Comparison of ENCODE assay signal across 8 cellular contexts in the genomic region with DNA sequence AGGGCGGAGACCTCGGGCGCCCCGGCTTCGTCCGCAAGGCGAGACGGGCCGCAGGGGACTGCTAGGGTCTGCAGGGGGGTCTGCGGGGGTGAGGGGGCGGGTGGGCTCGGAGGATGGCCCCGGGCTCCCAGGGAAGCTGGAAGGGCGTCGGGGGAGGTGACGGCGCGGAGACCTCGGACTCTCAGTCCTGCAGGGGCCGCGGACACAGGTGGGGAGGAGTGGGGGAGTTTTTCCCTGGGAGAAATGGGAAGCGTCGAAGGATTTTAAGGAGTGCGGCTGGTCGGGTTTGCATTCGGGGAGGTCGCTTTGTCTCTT. TPM values are rescaled to one million over a fixed set of nuclear protein-coding genes. Genes with fewer than 3 reads are reported as not detected.
DNase-seq lines count a peak whose midpoint lies in the region; ATAC-seq and TF ChIP-seq lines count a peak whose summit lies in the region.

No MANE protein-coding gene starts in this region.

- H4K8ac ChIP-seq in mesendoderm (ENCODE audit: low read depth, low read length): no peak overlapping the region

- no peak overlapping the region for H2AK5ac ChIP-seq in mesendoderm (ENCODE audit: low read length)

- peak overlapping the region; percentile 36 for H3K4me3 ChIP-seq in mesendoderm (ENCODE audit: low read length)

- H3K56ac ChIP-seq in mesendoderm (ENCODE audit: low read length): peak overlapping the region; percentile 81

- peak overlapping the region; percentile 85 for H3K18ac ChIP-seq in mesendoderm (ENCODE audit: low read length)

- H3K27ac ChIP-seq in mesendoderm (ENCODE audit: low read depth, low read length): no peak overlapping the region

- no TSS peak for BruUV-seq in MCF 10A (replicated peaks; lab: Mats Ljungman, UMichigan)

- intact Hi-C loops in activated naive CD4-positive, alpha-beta T cell treated with anti-CD3 and anti-CD28 coated beads for 36 hours (cut with micrococcal nuclease): loop anchor here (1.0 to 10.0 kb wide), 5 partner anchors 31 to 658 kb away; partner anchors contain the start of genes CEP170B and CRIP1
- intact Hi-C loops in MCF 10A (cut with micrococcal nuclease): loop anchor here (1.0 kb wide), 1 partner anchor 59 kb away; no protein-coding TSS in a partner anchor

- TF ChIP-seq CTCF in MCF 10A (IDR thresholded peaks at IDR 0.05; ENCODE audit: unreplicated experiment) (no peak), type B pancreatic cell (conservative IDR thresholded peaks at IDR 0.05) (no peak)

- H3K27me3 Mint-ChIP-seq in activated naive CD4-positive, alpha-beta T cell treated with anti-CD3 and anti-CD28 coated beads for 36 hours (ENCODE audit: low read depth): peaks cover 6% of the 10 kb centered on the region
- H3K27me3 Mint-ChIP-seq in MCF 10A (ENCODE audit: insufficient read depth, unreplicated experiment) (peaks cover 17% of the 10 kb centered on the region), type B pancreatic cell (peaks cover 26% of the 10 kb centered on the region)

- no peaks in the 10 kb centered on the region for H3K36me3 Mint-ChIP-seq in activated naive CD4-positive, alpha-beta T cell treated with anti-CD3 and anti-CD28 coated beads for 36 hours (ENCODE audit: low read depth)
- H3K36me3 Mint-ChIP-seq in activated naive CD4-positive, alpha-beta T cell treated with anti-CD3 and anti-CD28 coated beads, Interleukin-2, amount 50 U/mL, for 72 hours: peaks cover 0 to 7% of the 10 kb centered on the region in 2 donors
- peaks cover 6% of the 10 kb centered on the region for H3K36me3 Mint-ChIP-seq in MCF 10A (ENCODE audit: insufficient read depth, unreplicated experiment)
- H3K36me3 Mint-ChIP-seq in type B pancreatic cell: no peaks in the 10 kb centered on the region

- POLR2A ChIA-PET in MCF 10A (lab: Yijun Ruan, JAX): interaction anchor here (0.7 to 1.5 kb wide), 6 partner anchors 26 to 267 kb away, joined by 3 to 7 read pairs (median 3); partner anchors contain the start of genes SIVA1 and ZBTB42

- H2BK5ac ChIP-seq in mesendoderm (ENCODE audit: low read length): no peak overlapping the region

- H3K36me3 ChIP-seq in mesendoderm (ENCODE audit: control insufficient read depth, insufficient read depth, low read length): no peaks in the 10 kb centered on the region

- H3K27me3 ChIP-seq in mesendoderm (ENCODE audit: insufficient read depth, low read length, poor library complexity): peaks cover 2% of the 10 kb centered on the region

- CTCF ChIA-PET in activated naive CD4-positive, alpha-beta T cell treated with anti-CD3 and anti-CD28 coated beads for 36 hours (lab: Charles Lee): interaction anchor here (1.4 to 2.6 kb wide), 6 partner anchors 50 to 74 kb away, joined by 3 to 34 read pairs (median 10); partner anchors contain the start of gene SIVA1
- CTCF ChIA-PET in MCF 10A (lab: Yijun Ruan, JAX): interaction anchor here (0.6 to 2.8 kb wide), 5 partner anchors 12 to 76 kb away, joined by 3 to 26 read pairs (median 5); partner anchors contain the start of gene CEP170B

- no peaks in the 10 kb centered on the region for H3K4me1 ChIP-seq in mesendoderm (ENCODE audit: control insufficient read depth, low read depth, low read length)

- DNase-seq in activated naive CD4-positive, alpha-beta T cell treated with anti-CD3 and anti-CD28 coated beads for 36 hours: no peak
- no peak for DNase-seq in activated naive CD4-positive, alpha-beta T cell treated with anti-CD3 and anti-CD28 coated beads, Interleukin-2, amount 50 U/mL, for 72 hours (ENCODE audit: low spot score in 2 of 2)
- DNase-seq in MCF 10A (ENCODE audit: unreplicated experiment): no peak
- DNase-seq in mesendoderm: no peak
- no peak for DNase-seq in type B pancreatic cell (ENCODE audit: extremely low spot score, unreplicated experiment)
- DNase-seq in D341Med (ENCODE audit: low spot score): no peak
- DNase-seq in NCI-H748 (lab: John Stamatoyannopoulos, UW; ENCODE audit: unreplicated experiment): no peak

- H2BK120ac ChIP-seq in mesendoderm (ENCODE audit: low read depth, low read length): no peak overlapping the region

- H3K23ac ChIP-seq in mesendoderm (ENCODE audit: low read length): no peak overlapping the region

- H3K27ac Mint-ChIP-seq in activated naive CD4-positive, alpha-beta T cell treated with anti-CD3 and anti-CD28 coated beads for 36 hours: no peak overlapping the region
- H3K27ac Mint-ChIP-seq in activated naive CD4-positive, alpha-beta T cell treated with anti-CD3 and anti-CD28 coated beads, Interleukin-2, amount 50 U/mL, for 72 hours: no peak overlapping the region
- H3K27ac Mint-ChIP-seq in MCF 10A (ENCODE audit: low read depth, unreplicated experiment) (peak overlapping the region; percentile 46), type B pancreatic cell (peak overlapping the region; percentile 46)

- H3K4me1 Mint-ChIP-seq in activated naive CD4-positive, alpha-beta T cell treated with anti-CD3 and anti-CD28 coated beads for 36 hours (ENCODE audit: low read depth): peaks cover 16% of the 10 kb centered on the region
- H3K4me1 Mint-ChIP-seq in MCF 10A (ENCODE audit: insufficient read depth, unreplicated experiment): peaks cover 6% of the 10 kb centered on the region
- H3K4me1 Mint-ChIP-seq in type B pancreatic cell (ENCODE audit: unreplicated experiment): peaks cover 6% of the 10 kb centered on the region

- no peaks in the 10 kb centered on the region for H3K79me1 ChIP-seq in mesendoderm (ENCODE audit: low read length)

- no peak for ATAC-seq in activated naive CD4-positive, alpha-beta T cell treated with anti-CD3 and anti-CD28 coated beads, Interleukin-2, amount 50 U/mL, for 72 hours
- ATAC-seq in GM21529 (IDR thresholded peaks at IDR 0.05; ENCODE audit: unreplicated experiment): no peak

- WGBS in mesendoderm (ENCODE audit: extremely low coverage, insufficient coverage, low lambda C conversion rate): no CpG with 5 or more reads among the region's 27 CpGs

- peak overlapping the region; percentile 26 for H3K4ac ChIP-seq in mesendoderm (ENCODE audit: low read depth, low read length)

- peaks cover 4% of the 10 kb centered on the region for H3K9me3 Mint-ChIP-seq in activated naive CD4-positive, alpha-beta T cell treated with anti-CD3 and anti-CD28 coated beads for 36 hours
- peaks cover 9% of the 10 kb centered on the region in 2 donors for H3K9me3 Mint-ChIP-seq in activated naive CD4-positive, alpha-beta T cell treated with anti-CD3 and anti-CD28 coated beads, Interleukin-2, amount 50 U/mL, for 72 hours
- H3K9me3 Mint-ChIP-seq in MCF 10A (ENCODE audit: unreplicated experiment) (peaks cover 12% of the 10 kb centered on the region), type B pancreatic cell (no peaks in the 10 kb centered on the region)

- peak overlapping the region; percentile 64 for H3K9ac ChIP-seq in mesendoderm (ENCODE audit: low read length)

- H2BK15ac ChIP-seq in mesendoderm (replicated peaks; ENCODE audit: low read depth): no peak overlapping the region

- peak overlapping the region; percentile 64 for H3K4me2 ChIP-seq in mesendoderm (ENCODE audit: low read length)

- H4K5ac ChIP-seq in mesendoderm (ENCODE audit: low read length): no peak overlapping the region

- no peaks in the 10 kb centered on the region for H3K79me2 ChIP-seq in mesendoderm (ENCODE audit: control insufficient read depth, insufficient read depth, low read length)

- peak overlapping the region; percentile 63 for H3K4me3 Mint-ChIP-seq in activated naive CD4-positive, alpha-beta T cell treated with anti-CD3 and anti-CD28 coated beads for 36 hours
- H3K4me3 Mint-ChIP-seq in MCF 10A (ENCODE audit: unreplicated experiment) (peak overlapping the region; percentile 73), type B pancreatic cell (peak overlapping the region; percentile 86)

RNA-seq across cellular contexts. Expression of gene ZBTB42, which starts 25.9 kb away (rescaled TPM):
- 1 to 10 TPM; 1.3 to 1.6 TPM for total RNA-seq in activated naive CD4-positive, alpha-beta T cell treated with anti-CD3 and anti-CD28 coated beads for 36 hours
- 1 to 10 TPM; 2.0 to 2.9 TPM for total RNA-seq in activated naive CD4-positive, alpha-beta T cell treated with anti-CD3 and anti-CD28 coated beads, Interleukin-2, amount 50 U/mL, for 72 hours
- 1.0 and 1.2 TPM in 2 replicates for total RNA-seq in MCF 10A (2022)
- polyA plus RNA-seq in mesendoderm (2013, experiment 1 of 2): 0.67 TPM
- 0.73 TPM for polyA plus RNA-seq in mesendoderm (2013, experiment 2 of 2)
- 6.6 and 11.5 TPM in 2 replicates for total RNA-seq in type B pancreatic cell (ENCODE audit: low replicate concordance)

RNA-seq across cellular contexts. Expression of gene AKT1, which starts 31.3 kb away (rescaled TPM):
- total RNA-seq in activated naive CD4-positive, alpha-beta T cell treated with anti-CD3 and anti-CD28 coated beads for 36 hours: 100 to 1,000 TPM; 114 to 115 TPM
- 100 to 1,000 TPM; 111 to 113 TPM for total RNA-seq in activated naive CD4-positive, alpha-beta T cell treated with anti-CD3 and anti-CD28 coated beads, Interleukin-2, amount 50 U/mL, for 72 hours
- total RNA-seq in MCF 10A (2022) (83.3 and 96.3 TPM in 2 replicates), type B pancreatic cell (ENCODE audit: low replicate concordance) (102 and 123 TPM in 2 replicates)
- 32.4 TPM for polyA plus RNA-seq in mesendoderm (2013, experiment 1 of 2)
- 32.3 TPM for polyA plus RNA-seq in mesendoderm (2013, experiment 2 of 2)

RNA-seq across cellular contexts. Expression of gene CEP170B, which starts 38.3 kb away (rescaled TPM):
- 1 to 10 TPM; 3.3 TPM for total RNA-seq in activated naive CD4-positive, alpha-beta T cell treated with anti-CD3 and anti-CD28 coated beads for 36 hours
- total RNA-seq in activated naive CD4-positive, alpha-beta T cell treated with anti-CD3 and anti-CD28 coated beads, Interleukin-2, amount 50 U/mL, for 72 hours: 1 to 10 TPM; 6.0 to 9.4 TPM
- 61.8 and 77.4 TPM in 2 replicates for total RNA-seq in MCF 10A (2022)
- polyA plus RNA-seq in mesendoderm (2013, experiment 1 of 2): 14.9 TPM
- polyA plus RNA-seq in mesendoderm (2013, experiment 2 of 2): 14.7 TPM
- 26.5 and 51.5 TPM in 2 replicates for total RNA-seq in type B pancreatic cell (ENCODE audit: low replicate concordance)

Comparison
In these comparisons a context has a peak if more than half of its experiments do, and no peak if none do; other contexts are left out.
1. H3K27ac Mint-ChIP-seq: peak in MCF 10A (single experiment) and type B pancreatic cell (single experiment); none in activated naive CD4-positive, alpha-beta T cell treated with anti-CD3 and anti-CD28 coated beads for 36 hours (single experiment) and activated naive CD4-positive, alpha-beta T cell treated with anti-CD3 and anti-CD28 coated beads, Interleukin-2, amount 50 U/mL, for 72 hours (0 of 2).
2. Peak in every context shown above with its lines, with median percentiles within 50 percentile points of each other: H3K4me3 Mint-ChIP-seq.